In genomic region chr14:100088226-100088625, GRCh38 we compare ENCODE assay signal across 20 cellular contexts.
A peak's percentile ranks its signal among the peaks of the same experiment; 100 is the strongest.
DNase-seq lines count a peak whose midpoint lies in the region; ATAC-seq lines count a peak whose summit lies in the region.
"Had no signal": no experiment of that assay in that cellular context is flagged by ENCODE, and none has a peak within 500 bp of the region (broad histone marks: within the 10 kb centered on the region; RNA-seq: fewer than 3 reads in every experiment).

No MANE protein-coding gene starts in this region.

- H3K27ac Mint-ChIP-seq in T-helper 2 cell treated with Interferon-gamma antibody and Interleukin-4, amounts not matched to agents 5 μg/mL and 100 μg/mL, for 36 hours, result peak overlapping the region; percentile 75
- H3K27ac Mint-ChIP-seq in activated naive CD4-positive, alpha-beta T cell treated with anti-CD3 and anti-CD28 coated beads, Interleukin-2, amount 50 U/mL, for 24 hours, result peak overlapping the region; percentile 88
- H3K27ac Mint-ChIP-seq in activated naive CD8-positive, alpha-beta T cell treated with anti-CD3 and anti-CD28 coated beads, Interleukin-2, amount 50 U/mL, for 24 hours, result peak overlapping the region; percentile 72
- H3K27ac Mint-ChIP-seq: nephron progenitor cell had no signal

- H3K4me3 Mint-ChIP-seq in T-helper 2 cell treated with Interferon-gamma antibody and Interleukin-4, amounts not matched to agents 5 μg/mL and 100 μg/mL, for 36 hours, result no peak overlapping the region
- peak overlapping the region; percentile 4 for H3K4me3 Mint-ChIP-seq in activated naive CD4-positive, alpha-beta T cell treated with anti-CD3 and anti-CD28 coated beads, Interleukin-2, amount 50 U/mL, for 24 hours
- H3K4me3 Mint-ChIP-seq in activated naive CD8-positive, alpha-beta T cell treated with anti-CD3 and anti-CD28 coated beads, Interleukin-2, amount 50 U/mL, for 24 hours, result no peak overlapping the region
- H3K4me3 Mint-ChIP-seq: nephron progenitor cell had no signal

- no peak for DNase-seq in T-helper 2 cell treated with Interferon-gamma antibody and Interleukin-4, amounts not matched to agents 5 μg/mL and 100 μg/mL, for 36 hours (ENCODE audit: low spot score)
- DNase-seq in T-helper 2 cell (no peak), activated gamma-delta T cell treated with Interleukin-2 at 50 U/mL for 16 hours (no peak), NCI-H1092 (lab: John Stamatoyannopoulos, UW) (no peak), cerebellar cortex (ENCODE audit: low spot score) (no peak)
- DNase-seq in activated naive CD4-positive, alpha-beta T cell (lab: John Stamatoyannopoulos, UW), result no peak
- DNase-seq in activated naive CD8-positive, alpha-beta T cell treated with anti-CD3 and anti-CD28 coated beads, Interleukin-2, amount 50 U/mL, for 24 hours, result no peak
- DNase-seq: caudate nucleus; GM23248; islet precursor cell; midbrain; NCI-H1105 treated with DMSO at 0.1 percent for 48 hours; NCI-H2081; NCI-H82; nephron progenitor cell; pancreas; right cardiac atrium; stimulated activated CD4-positive, alpha-beta T cell treated with anti-CD3 and anti-CD28 coated beads, Interleukin-12 subunit alpha, Interleukin-12 subunit beta, amount 100 ng/mL, for 4 hours; stimulated activated CD4-positive, alpha-beta T cell treated with anti-CD3 and anti-CD28 coated beads, Interleukin-4, amount 100 ng/mL, for 4 hours had no signal

- H3K36me3 Mint-ChIP-seq in T-helper 2 cell treated with Interferon-gamma antibody and Interleukin-4, amounts not matched to agents 5 μg/mL and 100 μg/mL, for 36 hours (ENCODE audit: low read depth), result peaks cover 89% of the 10 kb centered on the region
- H3K36me3 Mint-ChIP-seq in activated naive CD4-positive, alpha-beta T cell treated with anti-CD3 and anti-CD28 coated beads, Interleukin-2, amount 50 U/mL, for 24 hours, result peaks cover 41% of the 10 kb centered on the region
- peaks cover 83% of the 10 kb centered on the region for H3K36me3 Mint-ChIP-seq in activated naive CD8-positive, alpha-beta T cell treated with anti-CD3 and anti-CD28 coated beads, Interleukin-2, amount 50 U/mL, for 24 hours (ENCODE audit: low read depth)

- H3K4me1 Mint-ChIP-seq in T-helper 2 cell treated with Interferon-gamma antibody and Interleukin-4, amounts not matched to agents 5 μg/mL and 100 μg/mL, for 36 hours (ENCODE audit: low read depth), result peaks cover 82% of the 10 kb centered on the region
- peaks cover 96% of the 10 kb centered on the region for H3K4me1 Mint-ChIP-seq in activated naive CD4-positive, alpha-beta T cell treated with anti-CD3 and anti-CD28 coated beads, Interleukin-2, amount 50 U/mL, for 24 hours
- peaks cover 93% of the 10 kb centered on the region for H3K4me1 Mint-ChIP-seq in activated naive CD8-positive, alpha-beta T cell treated with anti-CD3 and anti-CD28 coated beads, Interleukin-2, amount 50 U/mL, for 24 hours

- H3K9me3 Mint-ChIP-seq in T-helper 2 cell treated with Interferon-gamma antibody and Interleukin-4, amounts not matched to agents 5 μg/mL and 100 μg/mL, for 36 hours, result no peaks in the 10 kb centered on the region
- no peaks in the 10 kb centered on the region for H3K9me3 Mint-ChIP-seq in activated naive CD4-positive, alpha-beta T cell treated with anti-CD3 and anti-CD28 coated beads, Interleukin-2, amount 50 U/mL, for 24 hours
- H3K9me3 Mint-ChIP-seq in activated naive CD8-positive, alpha-beta T cell treated with anti-CD3 and anti-CD28 coated beads, Interleukin-2, amount 50 U/mL, for 24 hours, result no peaks in the 10 kb centered on the region
- H3K9me3 Mint-ChIP-seq: nephron progenitor cell had no signal

- H3K27me3 Mint-ChIP-seq in T-helper 2 cell treated with Interferon-gamma antibody and Interleukin-4, amounts not matched to agents 5 μg/mL and 100 μg/mL, for 36 hours (ENCODE audit: low read depth), result no peaks in the 10 kb centered on the region
- no peaks in the 10 kb centered on the region for H3K27me3 Mint-ChIP-seq in activated naive CD4-positive, alpha-beta T cell treated with anti-CD3 and anti-CD28 coated beads, Interleukin-2, amount 50 U/mL, for 24 hours
- H3K27me3 Mint-ChIP-seq in activated naive CD8-positive, alpha-beta T cell treated with anti-CD3 and anti-CD28 coated beads, Interleukin-2, amount 50 U/mL, for 24 hours, result no peaks in the 10 kb centered on the region

- no peak for ATAC-seq in activated naive CD8-positive, alpha-beta T cell treated with anti-CD3 and anti-CD28 coated beads, Interleukin-2, amount 50 U/mL, for 24 hours
- ATAC-seq: pancreas, right cardiac atrium had no signal
